Comparison of ENCODE assay signal across 12 cellular contexts in the genomic region with DNA sequence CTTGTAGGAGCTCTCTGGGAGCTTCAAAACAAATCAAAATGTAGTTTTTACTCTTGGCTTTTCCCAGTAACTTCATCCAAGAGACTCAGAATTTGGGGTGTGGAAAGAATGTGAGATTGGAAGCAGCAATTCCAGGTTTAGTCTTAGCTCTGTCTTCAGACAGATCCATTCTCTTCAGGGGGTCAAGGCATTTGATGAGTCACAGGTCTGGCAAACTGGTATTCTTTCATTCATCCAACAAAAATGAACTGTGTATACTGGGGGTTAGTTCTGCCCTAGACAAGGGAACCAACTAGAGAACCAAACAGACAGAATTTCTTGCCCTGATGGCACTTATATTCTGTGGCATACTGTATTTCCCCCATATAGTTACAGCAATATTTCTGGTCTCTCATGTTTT. TPM values are rescaled to one million over a fixed set of nuclear protein-coding genes. Genes with fewer than 3 reads are reported as not detected.
A peak's percentile ranks its signal among the peaks of the same experiment; 100 is the strongest.
DNase-seq lines count a peak whose midpoint lies in the region; ATAC-seq and TF ChIP-seq lines count a peak whose summit lies in the region.
"Had no signal": no experiment of that assay in that cellular context is flagged by ENCODE, and none has a peak within 500 bp of the region (broad histone marks: within the 10 kb centered on the region; RNA-seq: fewer than 3 reads in every experiment).

No MANE protein-coding gene starts in this region.

- peaks cover 6% of the 10 kb centered on the region for H3K27me3 Mint-ChIP-seq in type B pancreatic cell
- H3K27me3 Mint-ChIP-seq: CD4-positive, CD25-positive, alpha-beta regulatory T cell had no signal

- H3K36me3 Mint-ChIP-seq in type B pancreatic cell, result no peaks in the 10 kb centered on the region
- H3K36me3 Mint-ChIP-seq: CD4-positive, CD25-positive, alpha-beta regulatory T cell had no signal

- no peaks in the 10 kb centered on the region for H3K9me3 Mint-ChIP-seq in type B pancreatic cell

- ATAC-seq in SK-N-SH treated with all-trans-retinoic acid at 6 μM for 48 hours (peak; percentile 59; the same call in 2 of the 3 replicates), GM19463 (IDR thresholded peaks at IDR 0.05; ENCODE audit: unreplicated experiment) (no peak)

- no peak overlapping the region for H3K4me3 Mint-ChIP-seq in type B pancreatic cell
- H3K4me3 Mint-ChIP-seq: CD4-positive, CD25-positive, alpha-beta regulatory T cell had no signal

- TF ChIP-seq CTCF in AG10803 (conservative IDR thresholded peaks at IDR 0.05; ENCODE audit: low read length), result no peak
- no peak for TF ChIP-seq CTCF in type B pancreatic cell (conservative IDR thresholded peaks at IDR 0.05)

- H3K27ac Mint-ChIP-seq in type B pancreatic cell, result no peak overlapping the region
- H3K27ac Mint-ChIP-seq: CD4-positive, CD25-positive, alpha-beta regulatory T cell had no signal

- DNase-seq in AG10803 (ENCODE audit: low read depth) (peak; percentile 0), HT1080 (ENCODE audit: low read depth) (peak; percentile 60), fibroblast of peridontal ligament (ENCODE audit: extremely low read depth) (peak; percentile 31), type B pancreatic cell (ENCODE audit: extremely low spot score, unreplicated experiment) (no peak), AG20443 (ENCODE audit: low spot score) (no peak)
- no peak for DNase-seq in NK-92 treated with Interleukin-12 subunit alpha and Interleukin-12 subunit beta, amount 100 ng/mL, for 24 hours (lab: John Stamatoyannopoulos, UW)
- DNase-seq: CD4-positive, CD25-positive, alpha-beta regulatory T cell; DMS53 had no signal

- H3K4me1 Mint-ChIP-seq in type B pancreatic cell (ENCODE audit: unreplicated experiment), result no peaks in the 10 kb centered on the region
- H3K4me1 Mint-ChIP-seq: CD4-positive, CD25-positive, alpha-beta regulatory T cell had no signal

- H3K4me3 ChIP-seq in AG10803 (ENCODE audit: low read length), result no peak overlapping the region
- H3K4me3 ChIP-seq: BLaER1 treated with 17β-estradiol and CSF1 and Interleukin-3, amounts not matched to agents 10 nM and 100 nM had no signal

TF ChIP-seq in SK-N-SH treated with all-trans-retinoic acid at 6 μM for 48 hours, 23 proteins besides CTCF, POLR2A, EP300 and RAD21:
- TF ChIP-seq TCF4 (CRISPR knock-in tag; IDR thresholded peaks at IDR 0.05; ENCODE audit: borderline replicate concordance) (no peak), PPARA (CRISPR knock-in tag; IDR thresholded peaks at IDR 0.05; ENCODE audit: borderline replicate concordance) (no peak), ZNF8 (CRISPR knock-in tag; IDR thresholded peaks at IDR 0.05) (no peak), ISL1 (CRISPR knock-in tag; IDR thresholded peaks at IDR 0.05) (no peak), TOX (CRISPR knock-in tag; IDR thresholded peaks at IDR 0.05; ENCODE audit: borderline replicate concordance) (no peak), ZNF70 (CRISPR knock-in tag; IDR thresholded peaks at IDR 0.05) (no peak), ZFP3 (CRISPR knock-in tag; IDR thresholded peaks at IDR 0.05) (no peak), TSHZ2 (CRISPR knock-in tag; IDR thresholded peaks at IDR 0.05) (no peak)
TF ChIP-seq in SK-N-SH treated with all-trans-retinoic acid at 6 μM for 48 hours: peak in this region for 0.

RNA-seq across cellular contexts. Expression of gene CADPS, which starts 36.3 kb away (rescaled TPM):
- 0.03 and 0.18 TPM in 2 replicates for total RNA-seq in HT1080 (2014; rRNA removed; shearing (Covaris generic))
- 0.03 TPM in 1 of 2 replicates, not detected in the other for polyA plus RNA-seq in HT1080 (2015; cell fraction: cytosol; rRNA removed)
- polyA plus RNA-seq in HT1080 (2015; cell fraction: nucleus; rRNA removed), result not detected in 2 replicates
- 21.6 and 26.8 TPM in 2 replicates for total RNA-seq in type B pancreatic cell (ENCODE audit: low replicate concordance)
- total RNA-seq: A673; CD4-positive, CD25-positive, alpha-beta regulatory T cell had no signal
- polyA plus RNA-seq: CD4-positive, CD25-positive, alpha-beta regulatory T cell had no signal

Comparison
In these comparisons a context has a peak if more than half of its experiments do, and no peak if none do; other contexts are left out.
1. DNase-seq: peak in AG10803 (single experiment), HT1080 (single experiment) and fibroblast of peridontal ligament (single experiment); none in NK-92 treated with Interleukin-12 subunit alpha and Interleukin-12 subunit beta, amount 100 ng/mL, for 24 hours (single experiment), type B pancreatic cell (single experiment) and AG20443 (single experiment).
2. RNA of gene CADPS, which starts 36.3 kb away (total RNA-seq): 21.6 to 26.8 TPM in type B pancreatic cell; 0.03 to 0.18 TPM in HT1080; every median in the first group is over 10 times any median in the second.